Comparison of ENCODE assay signal across 1 cellular context in the genomic region with DNA sequence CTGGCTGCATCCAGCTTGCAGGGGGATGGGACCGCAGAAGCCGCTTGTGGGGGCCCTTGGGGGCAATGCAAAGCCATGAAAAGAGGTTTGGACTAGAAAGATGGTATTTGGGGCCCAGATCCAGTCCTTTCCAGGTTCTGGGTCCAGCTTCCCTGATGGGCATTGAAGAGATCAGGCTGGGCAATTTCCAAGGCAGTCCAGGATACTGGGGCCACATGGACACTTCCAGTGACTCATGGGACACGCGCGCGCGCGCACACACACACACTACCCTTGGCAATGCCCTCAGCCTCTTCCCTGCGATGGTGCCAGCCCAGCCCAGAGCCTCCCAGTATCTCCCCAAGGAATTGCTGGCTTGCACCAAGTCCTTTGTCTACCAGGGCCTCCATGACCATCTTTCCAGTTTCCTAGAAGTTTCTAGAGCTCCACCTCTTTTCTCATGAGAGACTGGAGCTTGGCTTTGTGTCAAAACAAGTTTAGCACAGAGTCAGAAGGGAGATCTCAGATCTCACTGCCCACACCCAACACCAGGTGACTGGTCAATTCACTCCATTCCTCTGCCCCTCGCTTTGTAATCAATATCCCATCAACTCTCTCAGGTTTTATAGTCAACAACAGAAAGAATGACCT.
TF ChIP-seq lines count a peak whose summit lies in the region.

No MANE protein-coding gene starts in this region.

TF ChIP-seq in HepG2, 621 proteins besides CTCF, POLR2A, EP300 and RAD21:
- no peak for TF ChIP-seq SIX1 (CRISPR knock-in tag; IDR thresholded peaks at IDR 0.05; ENCODE audit: borderline replicate concordance)
- TF ChIP-seq DNMT3B (CRISPR knock-in tag; conservative IDR thresholded peaks at IDR 0.05): no peak
- TF ChIP-seq, protein P1, sequence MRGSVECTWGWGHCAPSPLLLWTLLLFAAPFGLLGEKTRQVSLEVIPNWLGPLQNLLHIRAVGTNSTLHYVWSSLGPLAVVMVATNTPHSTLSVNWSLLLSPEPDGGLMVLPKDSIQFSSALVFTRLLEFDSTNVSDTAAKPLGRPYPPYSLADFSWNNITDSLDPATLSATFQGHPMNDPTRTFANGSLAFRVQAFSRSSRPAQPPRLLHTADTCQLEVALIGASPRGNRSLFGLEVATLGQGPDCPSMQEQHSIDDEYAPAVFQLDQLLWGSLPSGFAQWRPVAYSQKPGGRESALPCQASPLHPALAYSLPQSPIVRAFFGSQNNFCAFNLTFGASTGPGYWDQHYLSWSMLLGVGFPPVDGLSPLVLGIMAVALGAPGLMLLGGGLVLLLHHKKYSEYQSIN (CRISPR knock-in tag; IDR thresholded peaks at IDR 0.05; ENCODE audit: borderline replicate concordance): no peak
- 0 out of 2 replicates have a peak, but pooled peaks have one; percentile 25 for TF ChIP-seq FOSL2 (CRISPR knock-in tag; IDR thresholded peaks at IDR 0.05)
- no peak for TF ChIP-seq SRF (IDR thresholded peaks at IDR 0.05; ENCODE audit: low read depth, low read length)
- peak; percentile 4; the same call in 1 of the 2 replicates for TF ChIP-seq HNRNPL (IDR thresholded peaks at IDR 0.05; ENCODE audit: low read depth, low read length)
- TF ChIP-seq, protein P2, sequence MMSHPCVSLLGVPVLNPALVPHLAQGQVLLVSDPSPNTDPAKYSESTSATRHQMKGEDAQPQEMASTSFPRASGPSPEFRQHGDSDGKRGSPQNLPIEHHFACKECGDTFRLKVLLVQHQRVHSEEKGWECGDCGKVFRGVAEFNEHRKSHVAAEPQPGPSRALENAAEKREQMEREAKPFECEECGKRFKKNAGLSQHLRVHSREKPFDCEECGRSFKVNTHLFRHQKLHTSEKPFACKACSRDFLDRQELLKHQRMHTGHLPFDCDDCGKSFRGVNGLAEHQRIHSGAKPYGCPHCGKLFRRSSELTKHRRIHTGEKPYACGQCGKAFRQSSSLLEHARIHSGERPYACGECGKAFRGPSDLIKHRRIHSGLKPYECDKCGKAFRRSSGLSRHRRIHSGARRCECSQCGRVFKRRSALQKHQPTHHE (CRISPR knock-in tag; IDR thresholded peaks at IDR 0.05; ENCODE audit: borderline replicate concordance): no peak
- no peak for TF ChIP-seq ZNF614 (CRISPR knock-in tag; IDR thresholded peaks at IDR 0.05; ENCODE audit: borderline replicate concordance)
- no peak for TF ChIP-seq SSRP1 (CRISPR knock-in tag; IDR thresholded peaks at IDR 0.05)
- TF ChIP-seq, protein P3, sequence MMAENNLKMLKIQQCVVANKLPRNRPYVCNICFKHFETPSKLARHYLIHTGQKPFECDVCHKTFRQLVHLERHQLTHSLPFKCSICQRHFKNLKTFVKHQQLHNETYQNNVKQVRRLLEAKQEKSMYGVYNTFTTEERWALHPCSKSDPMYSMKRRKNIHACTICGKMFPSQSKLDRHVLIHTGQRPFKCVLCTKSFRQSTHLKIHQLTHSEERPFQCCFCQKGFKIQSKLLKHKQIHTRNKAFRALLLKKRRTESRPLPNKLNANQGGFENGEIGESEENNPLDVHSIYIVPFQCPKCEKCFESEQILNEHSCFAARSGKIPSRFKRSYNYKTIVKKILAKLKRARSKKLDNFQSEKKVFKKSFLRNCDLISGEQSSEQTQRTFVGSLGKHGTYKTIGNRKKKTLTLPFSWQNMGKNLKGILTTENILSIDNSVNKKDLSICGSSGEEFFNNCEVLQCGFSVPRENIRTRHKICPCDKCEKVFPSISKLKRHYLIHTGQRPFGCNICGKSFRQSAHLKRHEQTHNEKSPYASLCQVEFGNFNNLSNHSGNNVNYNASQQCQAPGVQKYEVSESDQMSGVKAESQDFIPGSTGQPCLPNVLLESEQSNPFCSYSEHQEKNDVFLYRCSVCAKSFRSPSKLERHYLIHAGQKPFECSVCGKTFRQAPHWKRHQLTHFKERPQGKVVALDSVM (CRISPR knock-in tag; IDR thresholded peaks at IDR 0.05): no peak
- TF ChIP-seq ZNF335 (CRISPR knock-in tag; IDR thresholded peaks at IDR 0.05): no peak
- TF ChIP-seq ETV6 (CRISPR knock-in tag; conservative IDR thresholded peaks at IDR 0.05): no peak
- no peak for TF ChIP-seq KDM6A (CRISPR knock-in tag; IDR thresholded peaks at IDR 0.05; ENCODE audit: low read depth)
- TF ChIP-seq ZNF343 (CRISPR knock-in tag; IDR thresholded peaks at IDR 0.05): no peak
- no peak for TF ChIP-seq RFXAP (CRISPR knock-in tag; IDR thresholded peaks at IDR 0.05; ENCODE audit: borderline replicate concordance)
- TF ChIP-seq, protein P4, sequence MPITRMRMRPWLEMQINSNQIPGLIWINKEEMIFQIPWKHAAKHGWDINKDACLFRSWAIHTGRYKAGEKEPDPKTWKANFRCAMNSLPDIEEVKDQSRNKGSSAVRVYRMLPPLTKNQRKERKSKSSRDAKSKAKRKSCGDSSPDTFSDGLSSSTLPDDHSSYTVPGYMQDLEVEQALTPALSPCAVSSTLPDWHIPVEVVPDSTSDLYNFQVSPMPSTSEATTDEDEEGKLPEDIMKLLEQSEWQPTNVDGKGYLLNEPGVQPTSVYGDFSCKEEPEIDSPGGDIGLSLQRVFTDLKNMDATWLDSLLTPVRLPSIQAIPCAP (CRISPR knock-in tag; IDR thresholded peaks at IDR 0.05; ENCODE audit: low read depth): no peak
- no peak for TF ChIP-seq MXD4 (CRISPR knock-in tag; IDR thresholded peaks at IDR 0.05)
- TF ChIP-seq KDM5B (CRISPR knock-in tag; IDR thresholded peaks at IDR 0.05; ENCODE audit: borderline replicate concordance): no peak
